2 cellular contexts compared by ENCODE assay signal in the genomic region with DNA sequence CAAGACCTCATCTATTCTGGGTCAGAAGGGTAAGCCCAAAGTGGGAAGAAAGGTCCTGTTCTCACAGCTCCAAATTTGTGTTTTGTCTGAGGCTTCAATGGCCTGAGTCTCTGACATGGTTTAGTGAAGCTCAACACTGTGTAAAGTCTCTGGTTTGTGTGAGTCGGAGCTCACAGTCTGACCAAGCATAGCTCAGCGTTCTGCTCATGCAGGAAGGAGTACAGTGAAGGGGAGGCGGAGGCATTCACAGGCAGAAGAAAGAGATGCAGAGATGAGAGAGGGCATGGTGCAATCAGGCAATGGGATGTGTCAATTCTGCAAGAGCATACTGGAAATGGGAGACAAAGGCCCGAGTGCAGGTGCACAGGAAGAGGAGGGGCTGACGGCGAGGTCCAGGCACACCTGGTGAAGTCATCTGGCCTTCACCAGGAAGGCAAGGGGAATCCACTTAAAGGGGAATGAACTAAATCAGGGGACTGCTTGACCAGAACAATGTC.
TF ChIP-seq lines count a peak whose summit lies in the region.

No MANE protein-coding gene starts in this region.

TF ChIP-seq in IMR-90, 13 proteins besides CTCF, POLR2A, EP300 and RAD21 (continued from another document):
- TF ChIP-seq, protein P1, sequence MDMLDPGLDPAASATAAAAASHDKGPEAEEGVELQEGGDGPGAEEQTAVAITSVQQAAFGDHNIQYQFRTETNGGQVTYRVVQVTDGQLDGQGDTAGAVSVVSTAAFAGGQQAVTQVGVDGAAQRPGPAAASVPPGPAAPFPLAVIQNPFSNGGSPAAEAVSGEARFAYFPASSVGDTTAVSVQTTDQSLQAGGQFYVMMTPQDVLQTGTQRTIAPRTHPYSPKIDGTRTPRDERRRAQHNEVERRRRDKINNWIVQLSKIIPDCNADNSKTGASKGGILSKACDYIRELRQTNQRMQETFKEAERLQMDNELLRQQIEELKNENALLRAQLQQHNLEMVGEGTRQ (IDR thresholded peaks at IDR 0.05; ENCODE audit: low read depth, low read length): no peak
- TF ChIP-seq SMC3 (IDR thresholded peaks at IDR 0.05; ENCODE audit: low read depth, low read length) (no peak), FOS (IDR thresholded peaks at IDR 0.05; ENCODE audit: low read depth, low read length) (no peak), BHLHE40 (IDR thresholded peaks at IDR 0.05; ENCODE audit: low read depth, low read length) (no peak), RCOR1 (IDR thresholded peaks at IDR 0.05; ENCODE audit: insufficient replicate concordance, low read length) (no peak), NFE2L2 (IDR thresholded peaks at IDR 0.05; ENCODE audit: low read depth, low read length) (no peak)

TF ChIP-seq in WTC11, 78 proteins besides CTCF, POLR2A, EP300 and RAD21 (continued from another document):
- no peak for TF ChIP-seq STAT6 (CRISPR knock-in tag; conservative IDR thresholded peaks at IDR 0.05; ENCODE audit: low read depth)
